In genomic region chr11:16962589-16962988, GRCh38 we compare ENCODE assay signal across 8 cellular contexts. TPM values are rescaled to one million over a fixed set of nuclear protein-coding genes. Genes with fewer than 3 reads are reported as not detected.
DNase-seq lines count a peak whose midpoint lies in the region; ATAC-seq and TF ChIP-seq lines count a peak whose summit lies in the region.
"Not testable (repeated sequence)": the region's sequence is repeated elsewhere in the genome, so short reads cannot be mapped to it uniquely, and the experiment has no call there.

No MANE protein-coding gene starts in this region.

- not testable (repeated sequence) for H4K20me1 ChIP-seq in DND-41 (ENCODE audit: insufficient read depth, low read length); MM.1S (ENCODE audit: insufficient read depth, low read length)

- intact Hi-C loops in activated CD4-positive, alpha-beta memory T cell treated with anti-CD3 and anti-CD28 coated beads for 36 hours (cut with micrococcal nuclease): not testable (repeated sequence)

- H3K27ac Mint-ChIP-seq in activated CD4-positive, alpha-beta memory T cell treated with anti-CD3 and anti-CD28 coated beads for 36 hours; activated T-helper 17 cell treated with anti-CD3 and anti-CD28 coated beads, Interleukin-2, amount 50 U/mL, for 72 hours; stimulated activated effector memory CD8-positive, alpha-beta T cell treated with anti-CD3 and anti-CD28 coated beads, Interleukin-12 subunit alpha, Interleukin-12 subunit beta, amount 100 ng/mL, for 72 hours: not testable (repeated sequence)

- not testable (repeated sequence) for H3K4me3 Mint-ChIP-seq in activated CD4-positive, alpha-beta memory T cell treated with anti-CD3 and anti-CD28 coated beads for 36 hours; activated T-helper 17 cell treated with anti-CD3 and anti-CD28 coated beads, Interleukin-2, amount 50 U/mL, for 72 hours; stimulated activated effector memory CD8-positive, alpha-beta T cell treated with anti-CD3 and anti-CD28 coated beads, Interleukin-12 subunit alpha, Interleukin-12 subunit beta, amount 100 ng/mL, for 72 hours

- H3K9ac ChIP-seq in DND-41 (ENCODE audit: low read depth, low read length): not testable (repeated sequence)
- H3K9ac ChIP-seq in MM.1S (ENCODE audit: low read length): peak overlapping the region; percentile 58

- not testable (repeated sequence) for H3K4me1 ChIP-seq in DND-41 (ENCODE audit: insufficient read depth, low read length)
- H3K4me1 ChIP-seq in MM.1S (ENCODE audit: low read length): peaks cover 79% of the 10 kb centered on the region

- H3K9me3 ChIP-seq in DND-41 (ENCODE audit: insufficient read depth, low read length, severe bottlenecking); MM.1S (replicated peaks; ENCODE audit: insufficient read depth, low read length): not testable (repeated sequence)

- not testable (repeated sequence) for H3K4me1 Mint-ChIP-seq in activated CD4-positive, alpha-beta memory T cell treated with anti-CD3 and anti-CD28 coated beads for 36 hours (ENCODE audit: low read depth); activated T-helper 17 cell treated with anti-CD3 and anti-CD28 coated beads, Interleukin-2, amount 50 U/mL, for 72 hours; stimulated activated effector memory CD8-positive, alpha-beta T cell treated with anti-CD3 and anti-CD28 coated beads, Interleukin-12 subunit alpha, Interleukin-12 subunit beta, amount 100 ng/mL, for 72 hours

- H3K27me3 ChIP-seq in DND-41 (ENCODE audit: insufficient read depth, low read length, poor library complexity); MM.1S (replicated peaks; ENCODE audit: insufficient read depth, low read length): not testable (repeated sequence)

- ATAC-seq in DND-41 (ENCODE audit: insufficient read depth, low read depth): 0 out of 3 replicates have a peak, but pooled peaks have one; percentile 22
- peak; percentile 31 for ATAC-seq in activated T-helper 17 cell treated with anti-CD3 and anti-CD28 coated beads, Interleukin-2, amount 50 U/mL, for 72 hours (replicated peaks)
- ATAC-seq in stimulated activated effector memory CD8-positive, alpha-beta T cell treated with anti-CD3 and anti-CD28 coated beads, Interleukin-12 subunit alpha, Interleukin-12 subunit beta, amount 100 ng/mL, for 72 hours: peak; percentile 27

- H3K36me3 Mint-ChIP-seq in activated CD4-positive, alpha-beta memory T cell treated with anti-CD3 and anti-CD28 coated beads for 36 hours; activated T-helper 17 cell treated with anti-CD3 and anti-CD28 coated beads, Interleukin-2, amount 50 U/mL, for 72 hours (ENCODE audit: low read depth); stimulated activated effector memory CD8-positive, alpha-beta T cell treated with anti-CD3 and anti-CD28 coated beads, Interleukin-12 subunit alpha, Interleukin-12 subunit beta, amount 100 ng/mL, for 72 hours: not testable (repeated sequence)

- peaks cover 70% of the 10 kb centered on the region for H3F3A ChIP-seq in MM.1S (ENCODE audit: insufficient read depth, low read length)

- H3K9me3 Mint-ChIP-seq in activated CD4-positive, alpha-beta memory T cell treated with anti-CD3 and anti-CD28 coated beads for 36 hours; activated T-helper 17 cell treated with anti-CD3 and anti-CD28 coated beads, Interleukin-2, amount 50 U/mL, for 72 hours; stimulated activated effector memory CD8-positive, alpha-beta T cell treated with anti-CD3 and anti-CD28 coated beads, Interleukin-12 subunit alpha, Interleukin-12 subunit beta, amount 100 ng/mL, for 72 hours: not testable (repeated sequence)

- TF ChIP-seq CTCF in DND-41 (IDR thresholded peaks at IDR 0.05; ENCODE audit: borderline replicate concordance, extremely low read depth, low read length, poor library complexity, severe bottlenecking); MM.1S (IDR thresholded peaks at IDR 0.05; ENCODE audit: low read length): not testable (repeated sequence)

- H3K79me2 ChIP-seq in DND-41 (ENCODE audit: insufficient read depth, low read length): not testable (repeated sequence)
- peaks cover 65% of the 10 kb centered on the region for H3K79me2 ChIP-seq in MM.1S (ENCODE audit: low read length)

- POLR2A ChIA-PET in activated CD4-positive, alpha-beta memory T cell treated with anti-CD3 and anti-CD28 coated beads for 36 hours (lab: Charles Lee): not testable (repeated sequence)

- H3K27ac ChIP-seq in DND-41 (ENCODE audit: low read length): not testable (repeated sequence)
- peak overlapping the region; percentile 100 for H3K27ac ChIP-seq in MM.1S (ENCODE audit: low read length)
- peak overlapping the region; percentile 86 for H3K27ac ChIP-seq in caudate nucleus (ENCODE audit: low read depth, low read length)

- DNase-seq in DND-41; caudate nucleus (lab: John Stamatoyannopoulos, UW); stimulated activated effector memory CD8-positive, alpha-beta T cell treated with anti-CD3 and anti-CD28 coated beads, Interleukin-12 subunit alpha, Interleukin-12 subunit beta, amount 100 ng/mL, for 72 hours (ENCODE audit: low spot score in 2 of 2): not testable (repeated sequence)
- DNase-seq in Jurkat, Clone E6-1 (ENCODE audit: low read depth, low spot score): peak; percentile 30
- DNase-seq in MM.1S (peak; percentile 85), RPMI8226 (peak; percentile 28)
- peak; percentile 20 for DNase-seq in activated CD4-positive, alpha-beta memory T cell treated with anti-CD3 and anti-CD28 coated beads for 36 hours

- H3K4me2 ChIP-seq in DND-41 (ENCODE audit: insufficient read depth, low read length): not testable (repeated sequence)
- peak overlapping the region; percentile 70 for H3K4me2 ChIP-seq in MM.1S (ENCODE audit: low read depth, low read length)

- not testable (repeated sequence) for H3K27me3 Mint-ChIP-seq in activated CD4-positive, alpha-beta memory T cell treated with anti-CD3 and anti-CD28 coated beads for 36 hours; activated T-helper 17 cell treated with anti-CD3 and anti-CD28 coated beads, Interleukin-2, amount 50 U/mL, for 72 hours

- H3K4me3 ChIP-seq in DND-41 (ENCODE audit: low read depth in 1 of 2, low read length in 2 of 2); Jurkat, Clone E6-1 (ENCODE audit: low read length): not testable (repeated sequence)
- H3K4me3 ChIP-seq in MM.1S (ENCODE audit: low read length): peak overlapping the region; percentile 41; the same call in 1 of the 2 replicates

- CTCF ChIA-PET in activated CD4-positive, alpha-beta memory T cell treated with anti-CD3 and anti-CD28 coated beads for 36 hours (lab: Charles Lee): not testable (repeated sequence)

- H3K9me2 ChIP-seq in MM.1S (replicated peaks; ENCODE audit: insufficient read depth, low read length): not testable (repeated sequence)

- H3K36me3 ChIP-seq in DND-41 (ENCODE audit: insufficient read depth, low read length); MM.1S (replicated peaks; ENCODE audit: insufficient read depth, low read length): not testable (repeated sequence)

- H2AFZ ChIP-seq in DND-41 (ENCODE audit: low read depth, low read length); MM.1S (ENCODE audit: low read length): not testable (repeated sequence)

RNA-seq across cellular contexts. Expression of gene PLEKHA7, which starts 51.6 kb away (rescaled TPM):
- polyA plus RNA-seq in Jurkat, Clone E6-1 (2012; ENCODE audit: insufficient read depth, insufficient read length): 17.3 TPM
- 1 to 10 TPM; 5.1 to 5.3 TPM for total RNA-seq in activated CD4-positive, alpha-beta memory T cell treated with anti-CD3 and anti-CD28 coated beads for 36 hours
- total RNA-seq in activated T-helper 17 cell treated with anti-CD3 and anti-CD28 coated beads, Interleukin-2, amount 50 U/mL, for 72 hours: 10 to 100 TPM in 1 of 2 donors, 1 to 10 TPM in 1; 2.7 to 35.2 TPM
